In genomic region chrX:103607385-103608304, GRCh38 we compare ENCODE assay signal across 8 cellular contexts. TPM values are rescaled to one million over a fixed set of nuclear protein-coding genes. Genes with fewer than 3 reads are reported as not detected.
DNase-seq lines count a peak whose midpoint lies in the region; ATAC-seq and TF ChIP-seq lines count a peak whose summit lies in the region.

Gene TCEAL3, plus strand, starts transcription at chrX:103607963. Its CDS starts 1,102 bp downstream, at chrX:103609065.

- H3K27me3 ChIP-seq in MG63 (no peaks in the 10 kb centered on the region), endodermal cell (ENCODE audit: control insufficient read depth, insufficient read depth, low read length, poor library complexity, severe bottlenecking) (peaks cover 17% of the 10 kb centered on the region), mesendoderm (ENCODE audit: insufficient read depth, low read length, poor library complexity) (no peaks in the 10 kb centered on the region)

- no peak within 1 kb of the TSS for H3K23ac ChIP-seq in mesendoderm (ENCODE audit: low read length)

- peak within 1 kb of the TSS; percentile 78 for H3K4me3 Mint-ChIP-seq in endodermal cell

- peaks cover 3% of the 10 kb centered on the region for H3K36me3 Mint-ChIP-seq in endodermal cell (ENCODE audit: low read depth)

- H3K4me1 Mint-ChIP-seq in endodermal cell = peaks cover 3% of the 10 kb centered on the region

- H3K36me3 ChIP-seq in MG63 = no peaks in the 10 kb centered on the region
- no peaks in the 10 kb centered on the region for H3K36me3 ChIP-seq in endodermal cell (ENCODE audit: control insufficient read depth, insufficient read depth, low read length)
- no peaks in the 10 kb centered on the region for H3K36me3 ChIP-seq in mesendoderm (ENCODE audit: control insufficient read depth, insufficient read depth, low read length)

- DNase-seq in GDM1 (lab: John Stamatoyannopoulos, UW) = peak; percentile 28
- DNase-seq in MG63 = peak; percentile 54
- peak; percentile 24 for DNase-seq in activated CD4-positive, alpha-beta T cell treated with anti-CD3 and anti-CD28 coated beads, Interleukin-2, amount 50 U/mL, for 1 hour
- DNase-seq in endodermal cell = peak; percentile 87
- peak; percentile 22 for DNase-seq in mesendoderm
- DNase-seq in substantia nigra (lab: John Stamatoyannopoulos, UW) = peak in 48 of 49 donors; percentile 1 to 84 (median 38)

- peak within 1 kb of the TSS; percentile 46 for H3K4me2 ChIP-seq in mesendoderm (ENCODE audit: low read length)

- peak within 1 kb of the TSS; percentile 54 for H3K56ac ChIP-seq in mesendoderm (ENCODE audit: low read length)

- ATAC-seq in GM21723 (IDR thresholded peaks at IDR 0.05; ENCODE audit: unreplicated experiment) (peak; percentile 79), GM19467 (IDR thresholded peaks at IDR 0.05; ENCODE audit: unreplicated experiment) (no peak)

- no peak within 1 kb of the TSS for H2AK5ac ChIP-seq in mesendoderm (ENCODE audit: low read length)

- H3K27ac Mint-ChIP-seq in endodermal cell = peak within 1 kb of the TSS; percentile 41

- no peaks in the 10 kb centered on the region for H3K79me1 ChIP-seq in mesendoderm (ENCODE audit: low read length)

- H2BK15ac ChIP-seq in mesendoderm (replicated peaks; ENCODE audit: low read depth) = no peak within 1 kb of the TSS

- H3K9me3 ChIP-seq in MG63 = no peaks in the 10 kb centered on the region
- no peaks in the 10 kb centered on the region for H3K9me3 ChIP-seq in endodermal cell (ENCODE audit: control insufficient read depth, low read length)

- H3K4me1 ChIP-seq in endodermal cell (ENCODE audit: control insufficient read depth, insufficient read depth, low read length) = no peaks in the 10 kb centered on the region
- no peaks in the 10 kb centered on the region for H3K4me1 ChIP-seq in mesendoderm (ENCODE audit: control insufficient read depth, low read depth, low read length)

- peaks cover 22% of the 10 kb centered on the region for H3K27me3 Mint-ChIP-seq in endodermal cell (ENCODE audit: insufficient read depth)

- H2BK120ac ChIP-seq in mesendoderm (ENCODE audit: low read depth, low read length) = no peak within 1 kb of the TSS

- H3K9ac ChIP-seq in endodermal cell (ENCODE audit: extremely low read depth, low read length, poor library complexity, severe bottlenecking) (peak within 1 kb of the TSS; percentile 20), mesendoderm (ENCODE audit: low read length) (peak within 1 kb of the TSS; percentile 71)

- TF ChIP-seq CTCF in endodermal cell (conservative IDR thresholded peaks at IDR 0.05) = no peak

- H3K79me2 ChIP-seq in mesendoderm (ENCODE audit: control insufficient read depth, insufficient read depth, low read length) = no peaks in the 10 kb centered on the region

- 0% methylated on average over 53 of the region's 59 CpGs; no CpG with 5 or more reads in 1 of the 2 experiments for WGBS in endodermal cell (ENCODE audit: insufficient coverage in 1 of 2, insufficient read length in 1 of 2), 2 experiments
- no CpG with 5 or more reads among the region's 59 CpGs for WGBS in mesendoderm (ENCODE audit: extremely low coverage, insufficient coverage, low lambda C conversion rate)

- H3K27ac ChIP-seq in endodermal cell (ENCODE audit: low read depth, low read length) (no peak within 1 kb of the TSS), mesendoderm (ENCODE audit: low read depth, low read length) (no peak within 1 kb of the TSS), substantia nigra (ENCODE audit: low read depth, low read length, poor library complexity, severe bottlenecking) (peak within 1 kb of the TSS; percentile 79)

- H4K5ac ChIP-seq in mesendoderm (ENCODE audit: low read length) = no peak within 1 kb of the TSS

- H3K4ac ChIP-seq in mesendoderm (ENCODE audit: low read depth, low read length) = no peak within 1 kb of the TSS

- no peak within 1 kb of the TSS for H3K18ac ChIP-seq in mesendoderm (ENCODE audit: low read length)

- no peak within 1 kb of the TSS for H4K8ac ChIP-seq in mesendoderm (ENCODE audit: low read depth, low read length)

- H3K9me3 Mint-ChIP-seq in endodermal cell = no peaks in the 10 kb centered on the region

- H3K4me3 ChIP-seq in MG63 (peak within 1 kb of the TSS; percentile 51), endodermal cell (ENCODE audit: low read length) (peak within 1 kb of the TSS; percentile 76), mesendoderm (ENCODE audit: low read length) (peak within 1 kb of the TSS; percentile 46)

- no peak within 1 kb of the TSS for H2BK5ac ChIP-seq in mesendoderm (ENCODE audit: low read length)

RNA-seq across cellular contexts. Expression of gene TCEAL3, which starts in this region (rescaled TPM):
- 1.0 TPM in 1 of 2 replicates, not detected in the other for total RNA-seq in MG63 (2014; rRNA removed; shearing (Covaris generic); ENCODE audit: low replicate concordance)
- 10 to 100 TPM in 1 of 2 donors, 1 to 10 TPM in 1; 9.2 to 11.0 TPM for total RNA-seq in endodermal cell
- 14.1 TPM for polyA plus RNA-seq in endodermal cell (2013, experiment 1 of 2)
- 11.8 TPM for polyA plus RNA-seq in endodermal cell (2013, experiment 2 of 2)
- polyA plus RNA-seq in mesendoderm (2013, experiment 1 of 2) = 10.2 TPM
- 11.5 TPM for polyA plus RNA-seq in mesendoderm (2013, experiment 2 of 2)

Comparison
In these comparisons a context has a peak if more than half of its experiments do, and no peak if none do; other contexts are left out.
1. DNase-seq: peak in every context shown above with its lines; median percentile 87 in endodermal cell; 54 in MG63; 38 in substantia nigra; 28 in GDM1; 24 in activated CD4-positive, alpha-beta T cell treated with anti-CD3 and anti-CD28 coated beads, Interleukin-2, amount 50 U/mL, for 1 hour; 22 in mesendoderm.